8 cellular contexts compared by ENCODE assay signal in genomic region chr2:12501469-12502147, GRCh38.
DNase-seq lines count a peak whose midpoint lies in the region; ATAC-seq and TF ChIP-seq lines count a peak whose summit lies in the region.

No MANE protein-coding gene starts in this region.

- H3K27ac ChIP-seq in SK-N-MC (peak overlapping the region; percentile 87), breast epithelium (peak overlapping the region in 1 of 2 donors; percentile 38)

- H3K9ac ChIP-seq in SK-N-MC (ENCODE audit: insufficient read length), result no peak overlapping the region

- TF ChIP-seq CTCF in breast epithelium (IDR thresholded peaks at IDR 0.05), result no peak

- DNase-seq in SK-N-MC (ENCODE audit: low read depth, low spot score) (no peak), SHP77 treated with DMSO at 0.1 percent for 48 hours (lab: John Stamatoyannopoulos, UW) (no peak), breast epithelium (ENCODE audit: low spot score in 2 of 2) (no peak), NCI-H446 treated with DMSO at 0.1 percent for 48 hours (lab: John Stamatoyannopoulos, UW) (no peak)
- peak; percentile 54 for DNase-seq in activated naive CD8-positive, alpha-beta T cell treated with anti-CD3 and anti-CD28 coated beads, Interleukin-2, amount 50 U/mL, for 16 hours (ENCODE audit: low read depth, low spot score)
- DNase-seq in stimulated activated CD4-positive, alpha-beta T cell treated with anti-CD3 and anti-CD28 coated beads, Interleukin-15, amount 100 ng/mL, for 48 hours (ENCODE audit: low read depth in 2 of 2), result peak; percentile 55 to 64

- intact Hi-C loops in breast epithelium (cut with DNase I; ENCODE audit: low total_unique reads), result no loop called here

- H3K27me3 ChIP-seq in breast epithelium, result no peaks in the 10 kb centered on the region

- no peak for TF ChIP-seq POLR2A in breast epithelium (IDR thresholded peaks at IDR 0.05)

- H3K4me1 ChIP-seq in breast epithelium, result no peaks in the 10 kb centered on the region

- H3K36me3 ChIP-seq in SK-N-MC (ENCODE audit: insufficient read depth, low read length) (no peaks in the 10 kb centered on the region), breast epithelium (no peaks in the 10 kb centered on the region)

- H3K4me3 ChIP-seq in SK-N-MC (no peak overlapping the region), breast epithelium (no peak overlapping the region)

- H3K9me3 ChIP-seq in SK-N-MC (ENCODE audit: low read depth, low read length) (no peaks in the 10 kb centered on the region), breast epithelium (no peaks in the 10 kb centered on the region)

- ATAC-seq in GM18517 (IDR thresholded peaks at IDR 0.05; ENCODE audit: unreplicated experiment) (peak; percentile 83), HG02852 (IDR thresholded peaks at IDR 0.05; ENCODE audit: unreplicated experiment) (peak; percentile 89)

Comparison
In these comparisons a context has a peak if more than half of its experiments do, and no peak if none do; other contexts are left out.
1. DNase-seq: peak in activated naive CD8-positive, alpha-beta T cell treated with anti-CD3 and anti-CD28 coated beads, Interleukin-2, amount 50 U/mL, for 16 hours (single experiment) and stimulated activated CD4-positive, alpha-beta T cell treated with anti-CD3 and anti-CD28 coated beads, Interleukin-15, amount 100 ng/mL, for 48 hours (2 of 2); none in SK-N-MC (single experiment), SHP77 treated with DMSO at 0.1 percent for 48 hours (single experiment), breast epithelium (0 of 2) and NCI-H446 treated with DMSO at 0.1 percent for 48 hours (single experiment).